ENCODE assay signal across 1 cellular context in the genomic region with DNA sequence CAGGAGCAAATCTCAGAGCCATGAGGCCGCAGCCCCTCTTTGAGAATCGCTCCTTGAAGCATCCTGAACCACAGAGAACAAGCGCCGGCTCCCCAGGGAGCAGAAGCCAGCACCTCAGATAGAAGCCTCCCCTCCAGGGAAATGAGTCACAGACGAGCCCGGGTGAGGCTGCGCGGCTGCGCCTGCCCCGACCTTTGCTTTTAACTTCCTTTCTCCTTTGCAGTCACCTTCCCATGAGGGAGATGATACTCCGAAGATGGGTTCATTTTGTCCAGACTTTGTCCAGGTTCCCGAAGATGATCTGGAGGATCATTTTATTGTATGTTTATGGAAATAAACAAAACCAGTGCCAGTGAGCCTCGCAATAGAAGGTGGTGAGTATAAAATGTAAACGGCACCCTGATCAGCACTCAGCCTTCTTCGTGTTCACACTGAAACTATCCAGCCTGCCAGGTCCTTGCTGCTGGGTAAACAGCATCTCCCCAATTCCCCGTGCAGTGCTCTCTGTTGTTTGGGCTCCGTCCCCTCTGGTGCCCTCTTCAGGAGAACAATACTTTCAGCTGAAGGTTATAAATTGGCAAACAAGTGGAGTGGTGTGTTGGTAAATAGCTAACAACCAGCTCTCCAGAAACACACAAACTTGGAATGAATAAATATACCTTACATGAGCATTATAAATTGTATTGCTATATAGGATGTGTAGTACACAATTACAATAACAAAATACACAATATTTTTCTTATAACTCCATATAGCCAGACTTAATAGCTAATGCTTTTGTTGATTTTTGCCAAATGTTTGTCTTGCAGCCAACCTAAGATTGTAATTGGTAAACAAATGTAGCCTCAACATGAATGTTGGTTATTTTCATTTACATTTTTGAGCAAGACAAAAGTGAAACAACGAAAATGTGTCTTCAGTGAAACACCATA.
TF ChIP-seq lines count a peak whose summit lies in the region.

No MANE protein-coding gene starts in this region.

TF ChIP-seq in HepG2, 621 proteins besides CTCF, POLR2A, EP300 and RAD21 (continued from another document and continues in another):
- TF ChIP-seq, protein P1, sequence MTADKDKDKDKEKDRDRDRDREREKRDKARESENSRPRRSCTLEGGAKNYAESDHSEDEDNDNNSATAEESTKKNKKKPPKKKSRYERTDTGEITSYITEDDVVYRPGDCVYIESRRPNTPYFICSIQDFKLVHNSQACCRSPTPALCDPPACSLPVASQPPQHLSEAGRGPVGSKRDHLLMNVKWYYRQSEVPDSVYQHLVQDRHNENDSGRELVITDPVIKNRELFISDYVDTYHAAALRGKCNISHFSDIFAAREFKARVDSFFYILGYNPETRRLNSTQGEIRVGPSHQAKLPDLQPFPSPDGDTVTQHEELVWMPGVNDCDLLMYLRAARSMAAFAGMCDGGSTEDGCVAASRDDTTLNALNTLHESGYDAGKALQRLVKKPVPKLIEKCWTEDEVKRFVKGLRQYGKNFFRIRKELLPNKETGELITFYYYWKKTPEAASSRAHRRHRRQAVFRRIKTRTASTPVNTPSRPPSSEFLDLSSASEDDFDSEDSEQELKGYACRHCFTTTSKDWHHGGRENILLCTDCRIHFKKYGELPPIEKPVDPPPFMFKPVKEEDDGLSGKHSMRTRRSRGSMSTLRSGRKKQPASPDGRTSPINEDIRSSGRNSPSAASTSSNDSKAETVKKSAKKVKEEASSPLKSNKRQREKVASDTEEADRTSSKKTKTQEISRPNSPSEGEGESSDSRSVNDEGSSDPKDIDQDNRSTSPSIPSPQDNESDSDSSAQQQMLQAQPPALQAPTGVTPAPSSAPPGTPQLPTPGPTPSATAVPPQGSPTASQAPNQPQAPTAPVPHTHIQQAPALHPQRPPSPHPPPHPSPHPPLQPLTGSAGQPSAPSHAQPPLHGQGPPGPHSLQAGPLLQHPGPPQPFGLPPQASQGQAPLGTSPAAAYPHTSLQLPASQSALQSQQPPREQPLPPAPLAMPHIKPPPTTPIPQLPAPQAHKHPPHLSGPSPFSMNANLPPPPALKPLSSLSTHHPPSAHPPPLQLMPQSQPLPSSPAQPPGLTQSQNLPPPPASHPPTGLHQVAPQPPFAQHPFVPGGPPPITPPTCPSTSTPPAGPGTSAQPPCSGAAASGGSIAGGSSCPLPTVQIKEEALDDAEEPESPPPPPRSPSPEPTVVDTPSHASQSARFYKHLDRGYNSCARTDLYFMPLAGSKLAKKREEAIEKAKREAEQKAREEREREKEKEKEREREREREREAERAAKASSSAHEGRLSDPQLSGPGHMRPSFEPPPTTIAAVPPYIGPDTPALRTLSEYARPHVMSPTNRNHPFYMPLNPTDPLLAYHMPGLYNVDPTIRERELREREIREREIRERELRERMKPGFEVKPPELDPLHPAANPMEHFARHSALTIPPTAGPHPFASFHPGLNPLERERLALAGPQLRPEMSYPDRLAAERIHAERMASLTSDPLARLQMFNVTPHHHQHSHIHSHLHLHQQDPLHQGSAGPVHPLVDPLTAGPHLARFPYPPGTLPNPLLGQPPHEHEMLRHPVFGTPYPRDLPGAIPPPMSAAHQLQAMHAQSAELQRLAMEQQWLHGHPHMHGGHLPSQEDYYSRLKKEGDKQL (CRISPR knock-in tag; IDR thresholded peaks at IDR 0.05; ENCODE audit: low read depth), result no peak
- TF ChIP-seq KDM2A (CRISPR knock-in tag; IDR thresholded peaks at IDR 0.05; ENCODE audit: borderline replicate concordance, low read depth) (peak; percentile 57; the same call in 1 of the 2 replicates), KAT8 (CRISPR knock-in tag; IDR thresholded peaks at IDR 0.05) (peak; percentile 22; the same call in 1 of the 2 replicates), ZSCAN29 (CRISPR knock-in tag; conservative IDR thresholded peaks at IDR 0.05) (no peak), EZH2 (conservative IDR thresholded peaks at IDR 0.05; ENCODE audit: low read depth, low read length) (no peak), SOX5 (CRISPR knock-in tag; IDR thresholded peaks at IDR 0.05; ENCODE audit: borderline replicate concordance) (peak; percentile 37; the same call in 1 of the 2 replicates), ZNF598 (CRISPR knock-in tag; IDR thresholded peaks at IDR 0.05; ENCODE audit: borderline replicate concordance) (no peak), ZBTB42 (CRISPR knock-in tag; IDR thresholded peaks at IDR 0.05) (no peak), NR1H2 (CRISPR knock-in tag; IDR thresholded peaks at IDR 0.05; ENCODE audit: borderline replicate concordance, low read depth) (no peak), SNAI1 (CRISPR knock-in tag; IDR thresholded peaks at IDR 0.05; ENCODE audit: borderline replicate concordance) (no peak), ZNF260 (CRISPR knock-in tag; IDR thresholded peaks at IDR 0.05; ENCODE audit: borderline replicate concordance, low read depth) (no peak), ZNF724P (CRISPR knock-in tag; IDR thresholded peaks at IDR 0.05; ENCODE audit: borderline replicate concordance) (no peak), DNMT1 (CRISPR knock-in tag; IDR thresholded peaks at IDR 0.05) (no peak), ZNF652 (CRISPR knock-in tag; IDR thresholded peaks at IDR 0.05; ENCODE audit: borderline replicate concordance, low read depth) (no peak), ZNF136 (CRISPR knock-in tag; IDR thresholded peaks at IDR 0.05; ENCODE audit: low read depth) (no peak), XRCC5 (optimal IDR thresholded peaks at IDR 0.05; ENCODE audit: low read length) (peak; percentile 32), ARNT (IDR thresholded peaks at IDR 0.05) (no peak), ARNTL (CRISPR knock-in tag; IDR thresholded peaks at IDR 0.05) (no peak), NR2F2 (IDR thresholded peaks at IDR 0.05; ENCODE audit: borderline replicate concordance, low read depth) (no peak), ISX (CRISPR knock-in tag; conservative IDR thresholded peaks at IDR 0.05) (no peak), ZNF850 (CRISPR knock-in tag; conservative IDR thresholded peaks at IDR 0.05) (no peak), RELA (CRISPR knock-in tag; IDR thresholded peaks at IDR 0.05) (no peak), ZNF570 (CRISPR knock-in tag; IDR thresholded peaks at IDR 0.05; ENCODE audit: borderline replicate concordance) (no peak), TOPORS (CRISPR knock-in tag; IDR thresholded peaks at IDR 0.05) (no peak), KDM4B (CRISPR knock-in tag; IDR thresholded peaks at IDR 0.05) (no peak), NCOR1 (IDR thresholded peaks at IDR 0.05; ENCODE audit: borderline replicate concordance, low read length) (no peak), JUND (CRISPR knock-in tag; IDR thresholded peaks at IDR 0.05) (no peak), ZNF143 (CRISPR knock-in tag; IDR thresholded peaks at IDR 0.05) (no peak), KAT7 (CRISPR knock-in tag; IDR thresholded peaks at IDR 0.05; ENCODE audit: borderline replicate concordance) (no peak), SATB2 (CRISPR knock-in tag; IDR thresholded peaks at IDR 0.05) (no peak), ZNF883 (CRISPR knock-in tag; IDR thresholded peaks at IDR 0.05; ENCODE audit: not compliant biosample characterization) (no peak), NCOA5 (CRISPR knock-in tag; IDR thresholded peaks at IDR 0.05) (no peak), ZNF446 (CRISPR knock-in tag; IDR thresholded peaks at IDR 0.05) (no peak), KMT2A (CRISPR knock-in tag; IDR thresholded peaks at IDR 0.05) (no peak), TSC22D2 (CRISPR knock-in tag; IDR thresholded peaks at IDR 0.05; ENCODE audit: borderline replicate concordance) (no peak), NFE2L1 (CRISPR knock-in tag; IDR thresholded peaks at IDR 0.05; ENCODE audit: borderline replicate concordance) (no peak), ZNF468 (CRISPR knock-in tag; IDR thresholded peaks at IDR 0.05) (no peak), PAF1 (CRISPR knock-in tag; IDR thresholded peaks at IDR 0.05) (no peak), NPAS2 (CRISPR knock-in tag; IDR thresholded peaks at IDR 0.05; ENCODE audit: borderline replicate concordance) (no peak), RFX5 (IDR thresholded peaks at IDR 0.05; ENCODE audit: low read depth, low read length) (no peak), ZNF543 (CRISPR knock-in tag; IDR thresholded peaks at IDR 0.05) (no peak), KDM3A (CRISPR knock-in tag; IDR thresholded peaks at IDR 0.05; ENCODE audit: low read depth) (no peak), ASH2L (IDR thresholded peaks at IDR 0.05; ENCODE audit: insufficient read length, low read depth, low read length) (no peak), YY1 (IDR thresholded peaks at IDR 0.05; ENCODE audit: insufficient read depth, insufficient replicate concordance, low read depth, low read length) (no peak), ZFP1 (CRISPR knock-in tag; IDR thresholded peaks at IDR 0.05) (no peak), ZSCAN31 (CRISPR knock-in tag; IDR thresholded peaks at IDR 0.05; ENCODE audit: low read depth) (no peak), ZNF75D (CRISPR knock-in tag; IDR thresholded peaks at IDR 0.05; ENCODE audit: borderline replicate concordance) (no peak), FOXA3 (CRISPR knock-in tag; IDR thresholded peaks at IDR 0.05) (peak; percentile 56; the same call in 1 of the 2 replicates), ZNF772 (CRISPR knock-in tag; IDR thresholded peaks at IDR 0.05) (no peak), DR1 (CRISPR knock-in tag; IDR thresholded peaks at IDR 0.05) (no peak)
- TF ChIP-seq, protein P2, sequence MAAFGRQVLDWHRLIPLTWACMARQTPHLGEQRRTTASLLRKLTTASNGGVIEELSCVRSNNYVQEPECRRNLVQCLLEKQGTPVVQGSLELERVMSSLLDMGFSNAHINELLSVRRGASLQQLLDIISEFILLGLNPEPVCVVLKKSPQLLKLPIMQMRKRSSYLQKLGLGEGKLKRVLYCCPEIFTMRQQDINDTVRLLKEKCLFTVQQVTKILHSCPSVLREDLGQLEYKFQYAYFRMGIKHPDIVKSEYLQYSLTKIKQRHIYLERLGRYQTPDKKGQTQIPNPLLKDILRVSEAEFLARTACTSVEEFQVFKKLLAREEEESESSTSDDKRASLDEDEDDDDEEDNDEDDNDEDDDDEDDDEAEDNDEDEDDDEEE (CRISPR knock-in tag; IDR thresholded peaks at IDR 0.05), result no peak
- TF ChIP-seq, protein P3, sequence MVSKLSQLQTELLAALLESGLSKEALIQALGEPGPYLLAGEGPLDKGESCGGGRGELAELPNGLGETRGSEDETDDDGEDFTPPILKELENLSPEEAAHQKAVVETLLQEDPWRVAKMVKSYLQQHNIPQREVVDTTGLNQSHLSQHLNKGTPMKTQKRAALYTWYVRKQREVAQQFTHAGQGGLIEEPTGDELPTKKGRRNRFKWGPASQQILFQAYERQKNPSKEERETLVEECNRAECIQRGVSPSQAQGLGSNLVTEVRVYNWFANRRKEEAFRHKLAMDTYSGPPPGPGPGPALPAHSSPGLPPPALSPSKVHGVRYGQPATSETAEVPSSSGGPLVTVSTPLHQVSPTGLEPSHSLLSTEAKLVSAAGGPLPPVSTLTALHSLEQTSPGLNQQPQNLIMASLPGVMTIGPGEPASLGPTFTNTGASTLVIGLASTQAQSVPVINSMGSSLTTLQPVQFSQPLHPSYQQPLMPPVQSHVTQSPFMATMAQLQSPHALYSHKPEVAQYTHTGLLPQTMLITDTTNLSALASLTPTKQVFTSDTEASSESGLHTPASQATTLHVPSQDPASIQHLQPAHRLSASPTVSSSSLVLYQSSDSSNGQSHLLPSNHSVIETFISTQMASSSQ (IDR thresholded peaks at IDR 0.05; ENCODE audit: low read depth), result no peak
- TF ChIP-seq, protein P3 (CRISPR knock-in tag; IDR thresholded peaks at IDR 0.05; ENCODE audit: borderline replicate concordance), result no peak
- TF ChIP-seq, protein P4, sequence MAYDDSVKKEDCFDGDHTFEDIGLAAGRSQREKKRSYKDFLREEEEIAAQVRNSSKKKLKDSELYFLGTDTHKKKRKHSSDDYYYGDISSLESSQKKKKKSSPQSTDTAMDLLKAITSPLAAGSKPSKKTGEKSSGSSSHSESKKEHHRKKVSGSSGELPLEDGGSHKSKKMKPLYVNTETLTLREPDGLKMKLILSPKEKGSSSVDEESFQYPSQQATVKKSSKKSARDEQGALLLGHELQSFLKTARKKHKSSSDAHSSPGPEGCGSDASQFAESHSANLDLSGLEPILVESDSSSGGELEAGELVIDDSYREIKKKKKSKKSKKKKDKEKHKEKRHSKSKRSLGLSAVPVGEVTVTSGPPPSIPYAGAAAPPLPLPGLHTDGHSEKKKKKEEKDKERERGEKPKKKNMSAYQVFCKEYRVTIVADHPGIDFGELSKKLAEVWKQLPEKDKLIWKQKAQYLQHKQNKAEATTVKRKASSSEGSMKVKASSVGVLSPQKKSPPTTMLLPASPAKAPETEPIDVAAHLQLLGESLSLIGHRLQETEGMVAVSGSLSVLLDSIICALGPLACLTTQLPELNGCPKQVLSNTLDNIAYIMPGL (CRISPR knock-in tag; IDR thresholded peaks at IDR 0.05; ENCODE audit: borderline replicate concordance in 1 of 2, low read depth in 1 of 2), result 0 out of 4 replicates have a peak, but pooled peaks have one; percentile 21 to 47
- TF ChIP-seq, protein P5, sequence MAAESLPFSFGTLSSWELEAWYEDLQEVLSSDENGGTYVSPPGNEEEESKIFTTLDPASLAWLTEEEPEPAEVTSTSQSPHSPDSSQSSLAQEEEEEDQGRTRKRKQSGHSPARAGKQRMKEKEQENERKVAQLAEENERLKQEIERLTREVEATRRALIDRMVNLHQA (CRISPR knock-in tag; IDR thresholded peaks at IDR 0.05), result no peak
- TF ChIP-seq, protein P6, sequence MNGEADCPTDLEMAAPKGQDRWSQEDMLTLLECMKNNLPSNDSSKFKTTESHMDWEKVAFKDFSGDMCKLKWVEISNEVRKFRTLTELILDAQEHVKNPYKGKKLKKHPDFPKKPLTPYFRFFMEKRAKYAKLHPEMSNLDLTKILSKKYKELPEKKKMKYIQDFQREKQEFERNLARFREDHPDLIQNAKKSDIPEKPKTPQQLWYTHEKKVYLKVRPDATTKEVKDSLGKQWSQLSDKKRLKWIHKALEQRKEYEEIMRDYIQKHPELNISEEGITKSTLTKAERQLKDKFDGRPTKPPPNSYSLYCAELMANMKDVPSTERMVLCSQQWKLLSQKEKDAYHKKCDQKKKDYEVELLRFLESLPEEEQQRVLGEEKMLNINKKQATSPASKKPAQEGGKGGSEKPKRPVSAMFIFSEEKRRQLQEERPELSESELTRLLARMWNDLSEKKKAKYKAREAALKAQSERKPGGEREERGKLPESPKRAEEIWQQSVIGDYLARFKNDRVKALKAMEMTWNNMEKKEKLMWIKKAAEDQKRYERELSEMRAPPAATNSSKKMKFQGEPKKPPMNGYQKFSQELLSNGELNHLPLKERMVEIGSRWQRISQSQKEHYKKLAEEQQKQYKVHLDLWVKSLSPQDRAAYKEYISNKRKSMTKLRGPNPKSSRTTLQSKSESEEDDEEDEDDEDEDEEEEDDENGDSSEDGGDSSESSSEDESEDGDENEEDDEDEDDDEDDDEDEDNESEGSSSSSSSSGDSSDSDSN (CRISPR knock-in tag; IDR thresholded peaks at IDR 0.05), result no peak
